In the genomic region with DNA sequence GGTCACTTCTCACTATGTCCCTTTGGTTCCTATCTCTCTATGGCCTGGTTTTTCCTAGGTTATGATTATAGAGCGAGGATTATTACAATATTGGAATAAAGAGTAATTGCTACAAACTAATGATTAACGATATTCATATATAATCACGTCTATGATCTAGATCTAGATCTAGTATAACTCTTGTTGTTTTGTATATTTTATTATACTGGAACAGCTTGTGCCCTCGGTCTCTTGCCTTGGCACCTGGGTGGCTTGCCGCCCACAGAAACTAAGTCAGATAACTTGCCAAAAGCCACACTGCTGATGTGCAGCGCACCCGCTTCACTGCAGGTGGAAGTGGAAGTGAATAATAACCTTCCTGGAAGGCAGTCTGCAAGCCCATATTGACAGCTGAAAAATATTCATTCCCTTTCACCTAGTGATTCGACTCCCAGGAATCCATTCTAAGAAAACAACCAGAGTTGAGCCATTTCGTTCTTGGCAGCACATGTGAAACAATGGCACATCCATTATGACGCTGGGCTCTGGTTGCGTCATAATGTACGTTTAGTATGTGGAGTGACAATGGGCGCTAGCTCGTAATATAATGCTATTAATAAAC, we compare ENCODE assay signal across 8 cellular contexts. TPM values are rescaled to one million over a fixed set of nuclear protein-coding genes. Genes with fewer than 3 reads are reported as not detected.
DNase-seq lines count a peak whose midpoint lies in the region; ATAC-seq, FAIRE-seq and TF ChIP-seq lines count a peak whose summit lies in the region.

No MANE protein-coding gene starts in this region.

- H3K9me3 ChIP-seq in left ventricle myocardium inferior (replicated peaks): no peaks in the 10 kb centered on the region

- intact Hi-C loops in left ventricle myocardium inferior (cut with micrococcal nuclease): no loop called here

- peak; percentile 49 to 57 for ATAC-seq in activated naive CD4-positive, alpha-beta T cell treated with anti-CD3 and anti-CD28 coated beads, Interleukin-2, amount 50 U/mL, for 72 hours

- no peaks in the 10 kb centered on the region for H3K9me3 Mint-ChIP-seq in activated naive CD4-positive, alpha-beta T cell treated with anti-CD3 and anti-CD28 coated beads, Interleukin-2, amount 50 U/mL, for 72 hours

- H3K27me3 ChIP-seq in left ventricle myocardium inferior (ENCODE audit: low read depth): no peaks in the 10 kb centered on the region

- DNase-seq in EH (ENCODE audit: low read depth) (peak; percentile 82), NCI-H1417 (lab: John Stamatoyannopoulos, UW) (peak; percentile 42 to 90 (median 72)), left ventricle myocardium inferior (no peak), retina (peak; percentile 52), NK-92 (lab: John Stamatoyannopoulos, UW; ENCODE audit: unreplicated experiment) (no peak), RCC 7860 (ENCODE audit: low spot score) (no peak), medulla oblongata (ENCODE audit: extremely low spot score) (no peak)
- DNase-seq in activated naive CD4-positive, alpha-beta T cell treated with anti-CD3 and anti-CD28 coated beads, Interleukin-2, amount 50 U/mL, for 72 hours (ENCODE audit: low spot score in 2 of 2): peak in 1 of 2 donors; percentile 61

- no peaks in the 10 kb centered on the region for H3K36me3 Mint-ChIP-seq in activated naive CD4-positive, alpha-beta T cell treated with anti-CD3 and anti-CD28 coated beads, Interleukin-2, amount 50 U/mL, for 72 hours

- peaks cover 27% of the 10 kb centered on the region for H3K4me1 ChIP-seq in left ventricle myocardium inferior

- H3K27ac ChIP-seq in left ventricle myocardium inferior (replicated peaks): peak overlapping the region; percentile 91

- peak overlapping the region; percentile 72 for H3K4me3 ChIP-seq in left ventricle myocardium inferior

- peak overlapping the region in 1 of 2 donors; percentile 86 for H3K27ac Mint-ChIP-seq in activated naive CD4-positive, alpha-beta T cell treated with anti-CD3 and anti-CD28 coated beads, Interleukin-2, amount 50 U/mL, for 72 hours

- H3K36me3 ChIP-seq in left ventricle myocardium inferior: no peaks in the 10 kb centered on the region

- FAIRE-seq in RCC 7860 (lab: Jason Lieb, UNC): no peak

- TF ChIP-seq CTCF in left ventricle myocardium inferior (IDR thresholded peaks at IDR 0.05; ENCODE audit: borderline replicate concordance): no peak

RNA-seq across cellular contexts. Expression of gene ANKRD53, which starts 0.7 kb away (rescaled TPM):
- total RNA-seq in activated naive CD4-positive, alpha-beta T cell treated with anti-CD3 and anti-CD28 coated beads, Interleukin-2, amount 50 U/mL, for 72 hours: under 1 TPM in 1 of 2 donors, not detected in 1; 0.60 TPM
- 0.33 TPM for total RNA-seq in left ventricle myocardium inferior

RNA-seq across cellular contexts. Expression of gene TEX261, which starts 17.0 kb away (rescaled TPM):
- total RNA-seq in activated naive CD4-positive, alpha-beta T cell treated with anti-CD3 and anti-CD28 coated beads, Interleukin-2, amount 50 U/mL, for 72 hours: 10 to 100 TPM; 12.1 to 53.6 TPM
- total RNA-seq in left ventricle myocardium inferior: 50.7 TPM

RNA-seq across cellular contexts. Expression of gene ATP6V1B1, which starts 42.0 kb away (rescaled TPM):
- total RNA-seq in activated naive CD4-positive, alpha-beta T cell treated with anti-CD3 and anti-CD28 coated beads, Interleukin-2, amount 50 U/mL, for 72 hours: under 1 TPM in 1 of 2 donors, not detected in 1; 0.11 TPM
- total RNA-seq in left ventricle myocardium inferior: not detected

Comparison
In these comparisons a context has a peak if more than half of its experiments do, and no peak if none do; other contexts are left out.
1. DNase-seq: peak in EH (single experiment), NCI-H1417 (3 of 3) and retina (single experiment); none in left ventricle myocardium inferior (single experiment), NK-92 (single experiment), RCC 7860 (single experiment) and medulla oblongata (single experiment).